In genomic region chr4:118836763-118837507, GRCh38 we compare ENCODE assay signal across 7 cellular contexts. TPM values are rescaled to one million over a fixed set of nuclear protein-coding genes. Genes with fewer than 3 reads are reported as not detected.
DNase-seq lines count a peak whose midpoint lies in the region; ATAC-seq and TF ChIP-seq lines count a peak whose summit lies in the region.

No MANE protein-coding gene starts in this region.

- H3K36me3 ChIP-seq in HUES48 (ENCODE audit: control insufficient read depth, insufficient read depth, low read length) (peaks cover 22% of the 10 kb centered on the region), iPS-18a (ENCODE audit: control insufficient read depth, low read depth, low read length) (peaks cover 16% of the 10 kb centered on the region), stomach (peaks cover 12 to 17% (median 16%) of the 10 kb centered on the region in 4 donors)

- H3K9ac ChIP-seq in HUES48 (ENCODE audit: low read depth, low read length) (peak overlapping the region; percentile 95), iPS-18a (ENCODE audit: low read length) (peak overlapping the region; percentile 97)

- no peak for ATAC-seq in activated CD8-positive, alpha-beta T cell treated with anti-CD3 and anti-CD28 coated beads for 36 hours
- ATAC-seq in GM18517 (IDR thresholded peaks at IDR 0.05; ENCODE audit: unreplicated experiment): no peak
- no peak for ATAC-seq in GM18502 (IDR thresholded peaks at IDR 0.05; ENCODE audit: poor library complexity, unreplicated experiment)

- H3K4me1 Mint-ChIP-seq in activated CD8-positive, alpha-beta T cell treated with anti-CD3 and anti-CD28 coated beads for 36 hours (ENCODE audit: low read depth): peaks cover 16% of the 10 kb centered on the region

- H3K36me3 Mint-ChIP-seq in activated CD8-positive, alpha-beta T cell treated with anti-CD3 and anti-CD28 coated beads for 36 hours (ENCODE audit: low read depth): peaks cover 17% of the 10 kb centered on the region

- no peaks in the 10 kb centered on the region for H3K9me3 Mint-ChIP-seq in activated CD8-positive, alpha-beta T cell treated with anti-CD3 and anti-CD28 coated beads for 36 hours

- H3K27me3 Mint-ChIP-seq in activated CD8-positive, alpha-beta T cell treated with anti-CD3 and anti-CD28 coated beads for 36 hours: no peaks in the 10 kb centered on the region

- peak overlapping the region; percentile 87 for H3K4me3 Mint-ChIP-seq in activated CD8-positive, alpha-beta T cell treated with anti-CD3 and anti-CD28 coated beads for 36 hours

- H3K4me1 ChIP-seq in HUES48 (ENCODE audit: control insufficient read depth, insufficient read depth, low read length) (peaks cover 31% of the 10 kb centered on the region), iPS-18a (ENCODE audit: control insufficient read depth, low read depth, low read length) (peaks cover 24% of the 10 kb centered on the region), stomach (peaks cover 15 to 39% (median 28%) of the 10 kb centered on the region in 4 donors)

- TF ChIP-seq EP300 in stomach (IDR thresholded peaks at IDR 0.05): no peak

- intact Hi-C loops in activated CD8-positive, alpha-beta T cell treated with anti-CD3 and anti-CD28 coated beads for 36 hours (cut with micrococcal nuclease): no loop called here
- intact Hi-C loops in stomach (cut with DNase I; ENCODE audit: low total_unique reads): no loop called here

- H3K9me3 ChIP-seq in HUES48 (ENCODE audit: control insufficient read depth, insufficient read depth, low read length) (no peaks in the 10 kb centered on the region), iPS-18a (ENCODE audit: control insufficient read depth, low read depth, low read length) (no peaks in the 10 kb centered on the region), stomach (no peaks in the 10 kb centered on the region)

- POLR2A ChIA-PET in activated CD8-positive, alpha-beta T cell treated with anti-CD3 and anti-CD28 coated beads for 36 hours (lab: Charles Lee): interaction anchor here (1.0 to 1.7 kb wide), 3 partner anchors 12 to 52 kb away, joined by 3 to 7 read pairs (median 4); partner anchors contain the start of gene SYNPO2

- peak overlapping the region; percentile 94 for H3K4me3 ChIP-seq in HUES48 (ENCODE audit: low read depth, low read length)
- peak overlapping the region; percentile 94 for H3K4me3 ChIP-seq in iPS-18a (ENCODE audit: low read length)
- peak overlapping the region; percentile 81 to 98 (median 94) for H3K4me3 ChIP-seq in stomach

- no peak for DNase-seq in activated CD8-positive, alpha-beta T cell treated with anti-CD3 and anti-CD28 coated beads for 36 hours
- DNase-seq in stomach: no peak
- DNase-seq in NCI-H526 treated with DMSO at 0.1 percent for 48 hours (lab: John Stamatoyannopoulos, UW): no peak

- no peak for TF ChIP-seq POLR2A in stomach (IDR thresholded peaks at IDR 0.05)

- CTCF ChIA-PET in activated CD8-positive, alpha-beta T cell treated with anti-CD3 and anti-CD28 coated beads for 36 hours (lab: Charles Lee): interaction anchor here (1.0 to 4.4 kb wide), 6 partner anchors 9 to 68 kb away, joined by 3 to 17 read pairs (median 5); no protein-coding TSS in a partner anchor

- H3K27me3 ChIP-seq in HUES48 (ENCODE audit: control insufficient read depth, insufficient read depth, low read length) (no peaks in the 10 kb centered on the region), iPS-18a (ENCODE audit: control insufficient read depth, insufficient read depth, low read length) (no peaks in the 10 kb centered on the region), stomach (no peaks in the 10 kb centered on the region)

- H3K27ac Mint-ChIP-seq in activated CD8-positive, alpha-beta T cell treated with anti-CD3 and anti-CD28 coated beads for 36 hours: peak overlapping the region; percentile 96

- H3K27ac ChIP-seq in HUES48 (ENCODE audit: low read depth, low read length) (peak overlapping the region; percentile 92), iPS-18a (ENCODE audit: low read length) (peak overlapping the region; percentile 95), stomach (peak overlapping the region in 4 of 5 donors; percentile 98 to 99 (median 98))

- 39 to 51% (median 43%) methylated on average over 8 of the region's 8 CpGs for WGBS in stomach, 5 donors

- TF ChIP-seq CTCF in activated CD8-positive, alpha-beta T cell treated with anti-CD3 and anti-CD28 coated beads for 36 hours (IDR thresholded peaks at IDR 0.05): no peak
- no peak for TF ChIP-seq CTCF in stomach (IDR thresholded peaks at IDR 0.05)

RNA-seq across cellular contexts. Expression of gene SEC24D, which starts 1.0 kb away (rescaled TPM):
- 10 to 100 TPM; 25.2 to 26.4 TPM for total RNA-seq in activated CD8-positive, alpha-beta T cell treated with anti-CD3 and anti-CD28 coated beads for 36 hours
- 100 to 1,000 TPM in 1 of 5 donors, 10 to 100 TPM in 4; 25.9 to 132 (median 55.8) TPM for total RNA-seq in stomach
- polyA plus RNA-seq in stomach: 10 to 100 TPM in 2 of 3 donors, 1 to 10 TPM in 1; 6.7 to 19.6 (median 17.4) TPM

RNA-seq across cellular contexts. Expression of gene SYNPO2, which starts 51.7 kb away (rescaled TPM):
- under 1 TPM; 0.13 to 0.18 TPM for total RNA-seq in activated CD8-positive, alpha-beta T cell treated with anti-CD3 and anti-CD28 coated beads for 36 hours
- total RNA-seq in stomach: 100 to 1,000 TPM; 114 to 644 (median 427) TPM
- polyA plus RNA-seq in stomach: 10 to 100 TPM; 24.8 to 83.4 (median 34.5) TPM

Comparison
In these comparisons a context has a peak if more than half of its experiments do, and no peak if none do; other contexts are left out.
1. RNA of gene SYNPO2, which starts 51.7 kb away (total RNA-seq): 114 to 644 TPM in stomach; 0.13 to 0.18 TPM in activated CD8-positive, alpha-beta T cell treated with anti-CD3 and anti-CD28 coated beads for 36 hours; every median in the first group is over 10 times any median in the second.
2. Peak in every context shown above with its lines, with median percentiles within 50 percentile points of each other: H3K27ac ChIP-seq and H3K4me3 ChIP-seq.